ENCODE assay signal across 22 cellular contexts in the genomic region with DNA sequence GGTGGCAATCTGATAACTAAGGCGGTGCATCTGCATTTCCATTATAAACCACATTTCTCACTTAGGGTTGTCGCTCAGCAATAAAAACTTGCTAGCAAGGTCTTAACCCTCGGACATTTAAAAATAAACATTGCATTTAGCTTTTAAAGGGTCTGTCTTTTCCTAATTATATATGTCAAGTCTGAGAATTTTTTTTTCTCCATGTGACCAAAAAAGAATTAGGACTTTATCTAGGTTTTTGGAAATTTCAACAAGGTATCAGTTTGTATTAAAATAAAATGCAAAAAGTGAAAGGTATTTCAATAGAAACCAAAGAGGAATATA.
A peak's percentile ranks its signal among the peaks of the same experiment; 100 is the strongest.
DNase-seq lines count a peak whose midpoint lies in the region; ATAC-seq, FAIRE-seq and TF ChIP-seq lines count a peak whose summit lies in the region.
"Had no signal": no experiment of that assay in that cellular context is flagged by ENCODE, and none has a peak within 500 bp of the region (broad histone marks: within the 10 kb centered on the region; RNA-seq: fewer than 3 reads in every experiment).

No MANE protein-coding gene starts in this region.

- TF ChIP-seq EP300 in A549 (IDR thresholded peaks at IDR 0.05) = no peak

- H3K27me3 Mint-ChIP-seq in activated T-cell treated with anti-CD3 and anti-CD28 coated beads, Interleukin-2, amount 50 U/mL, for 72 hours (ENCODE audit: low read depth) = no peaks in the 10 kb centered on the region
- H3K27me3 Mint-ChIP-seq: CD4-positive, CD25-positive, alpha-beta regulatory T cell had no signal

- intact Hi-C loops in OCI-LY7 (cut with micrococcal nuclease; ENCODE audit: unreplicated experiment) = no loop called here

- H3K79me2 ChIP-seq in OCI-LY7 (ENCODE audit: insufficient read depth, low read depth, low read length) = no peaks in the 10 kb centered on the region

- no peak; the same call in 2 of the 3 replicates for TF ChIP-seq CTCF in A549 (IDR thresholded peaks at IDR 0.05)
- 0 out of 2 replicates have a peak, but pooled peaks have one; percentile 10 for TF ChIP-seq CTCF in OCI-LY7 (conservative IDR thresholded peaks at IDR 0.05; ENCODE audit: low read length)
- TF ChIP-seq CTCF in RWPE2 (IDR thresholded peaks at IDR 0.05; ENCODE audit: poor library complexity, severe bottlenecking) = peak; percentile 53

- no peaks in the 10 kb centered on the region for H3K4me1 Mint-ChIP-seq in activated T-cell treated with anti-CD3 and anti-CD28 coated beads, Interleukin-2, amount 50 U/mL, for 72 hours (ENCODE audit: low read depth)
- H3K4me1 Mint-ChIP-seq: CD4-positive, CD25-positive, alpha-beta regulatory T cell had no signal

- TF ChIP-seq RAD21 in A549 (conservative IDR thresholded peaks at IDR 0.05 in 1 of 2, IDR thresholded peaks at IDR 0.05 in 1 of 2) = peak in 1 of 2 experiments; percentile 6; a peak in 1 of 5 replicates

- TF ChIP-seq POLR2A in A549 (IDR thresholded peaks at IDR 0.05; ENCODE audit: low read length) = no peak

- CTCF ChIA-PET in A549 (lab: Yijun Ruan, JAX) (interaction anchor here (0.6 to 7.8 kb wide), 45 partner anchors 8 to 955 kb away, joined by 3 to 134 read pairs (median 4); partner anchors contain the start of gene FOXA2), OCI-LY7 (lab: Charles Lee; ENCODE audit: unreplicated experiment) (no interaction called here)

- no peaks in the 10 kb centered on the region for H3K36me3 ChIP-seq in OCI-LY7 (ENCODE audit: insufficient read depth, low read length)
- no peaks in the 10 kb centered on the region for H3K36me3 ChIP-seq in RWPE2 (ENCODE audit: low read depth)
- H3K36me3 ChIP-seq: HAP-1 had no signal

- BruUV-seq in OCI-LY7 (replicated peaks; lab: Mats Ljungman, UMichigan) = no TSS peak

- H3K27ac Mint-ChIP-seq in activated T-cell treated with anti-CD3 and anti-CD28 coated beads, Interleukin-2, amount 50 U/mL, for 72 hours = no peak overlapping the region
- H3K27ac Mint-ChIP-seq: CD4-positive, CD25-positive, alpha-beta regulatory T cell; CD8-positive, alpha-beta T cell; HFFc6 had no signal

- H3K36me3 Mint-ChIP-seq in activated T-cell treated with anti-CD3 and anti-CD28 coated beads, Interleukin-2, amount 50 U/mL, for 72 hours (ENCODE audit: insufficient read depth in 2 of 2) = no peaks in the 10 kb centered on the region
- H3K36me3 Mint-ChIP-seq: CD4-positive, CD25-positive, alpha-beta regulatory T cell; CD8-positive, alpha-beta T cell had no signal

- peak overlapping the region; percentile 67 to 83 for H3K27ac ChIP-seq in A549
- no peak overlapping the region for H3K27ac ChIP-seq in OCI-LY7 (ENCODE audit: low read depth, low read length, poor library complexity, severe bottlenecking)
- no peak overlapping the region for H3K27ac ChIP-seq in RWPE2 (ENCODE audit: poor library complexity, severe bottlenecking)

- DNase-seq in A549 (ENCODE audit: low read depth in 1 of 2, low spot score in 1 of 2) = no peak
- no peak for DNase-seq in OCI-LY7 (ENCODE audit: low spot score)
- no peak for DNase-seq in RWPE2 (ENCODE audit: low spot score)
- DNase-seq in frontal cortex (ENCODE audit: low spot score in 2 of 2) = no peak
- no peak for DNase-seq in activated T-cell treated with anti-CD3 and anti-CD28 coated beads, Interleukin-2, amount 50 U/mL, for 72 hours
- DNase-seq in EL = no peak
- DNase-seq: 8988T; C1 segment of cervical spinal cord; CD4-positive, CD25-positive, alpha-beta regulatory T cell; CD8-positive, alpha-beta T cell; DMS 273 treated with DMSO at 0.1 percent for 48 hours; DMS79; GF-D8; GOT3; HFFc6 had no signal

- H4K20me1 ChIP-seq in OCI-LY7 (ENCODE audit: insufficient read depth, low read length) = no peaks in the 10 kb centered on the region

- FAIRE-seq in A549 (lab: Jason Lieb, UNC) (peak; percentile 23), frontal cortex (lab: Jason Lieb, UNC) (peak; percentile 3)
- FAIRE-seq: D721Med, GM12891, GM18507, H54 had no signal

- no peaks in the 10 kb centered on the region for H3K27me3 ChIP-seq in RWPE2 (ENCODE audit: insufficient read depth, poor library complexity, severe bottlenecking)

- peaks cover 60% of the 10 kb centered on the region for H3K4me1 ChIP-seq in A549
- peaks cover 8% of the 10 kb centered on the region for H3K4me1 ChIP-seq in OCI-LY7 (ENCODE audit: insufficient read depth, low read length, poor library complexity, severe bottlenecking)
- H3K4me1 ChIP-seq in RWPE2 (ENCODE audit: insufficient read depth, poor library complexity, severe bottlenecking) = peaks cover 61% of the 10 kb centered on the region
- H3K4me1 ChIP-seq: Caco-2, HAP-1 had no signal

- H3K9me3 ChIP-seq in A549 (no peaks in the 10 kb centered on the region), OCI-LY7 (ENCODE audit: low read length) (no peaks in the 10 kb centered on the region), RWPE2 (ENCODE audit: severe bottlenecking) (peaks cover 2% of the 10 kb centered on the region)
- H3K9me3 ChIP-seq: Caco-2, HAP-1 had no signal

- H3K4me3 ChIP-seq in A549 (no peak overlapping the region), OCI-LY7 (ENCODE audit: low read depth, low read length, poor library complexity, severe bottlenecking) (no peak overlapping the region), RWPE2 (ENCODE audit: severe bottlenecking) (no peak overlapping the region)
- H3K4me3 ChIP-seq: HAP-1 had no signal

- peaks cover 0 to 2% of the 10 kb centered on the region in 2 donors for H3K9me3 Mint-ChIP-seq in activated T-cell treated with anti-CD3 and anti-CD28 coated beads, Interleukin-2, amount 50 U/mL, for 72 hours
- H3K9me3 Mint-ChIP-seq: CD8-positive, alpha-beta T cell had no signal

- H3K9me2 ChIP-seq in OCI-LY7 (ENCODE audit: insufficient read depth, low read length) = no peaks in the 10 kb centered on the region

- no peak overlapping the region for H2AFZ ChIP-seq in OCI-LY7 (ENCODE audit: low read length)

- WGBS in A549 (ENCODE audit: missing lambda C conversion rate) = 35% methylated on average over 3 of the region's 3 CpGs

- ATAC-seq in A549 = no peak
- ATAC-seq in RWPE2 (ENCODE audit: low read depth) = no peak
- no peak for ATAC-seq in activated T-cell treated with anti-CD3 and anti-CD28 coated beads, Interleukin-2, amount 50 U/mL, for 72 hours (replicated peaks in 1 of 2)
- ATAC-seq in GM21786 (IDR thresholded peaks at IDR 0.05; ENCODE audit: unreplicated experiment) = no peak
- ATAC-seq: CD8-positive, alpha-beta T cell had no signal

- H3K4me2 ChIP-seq in A549 (peak overlapping the region; percentile 23), OCI-LY7 (ENCODE audit: low read length) (no peak overlapping the region)

- H3K4me3 Mint-ChIP-seq in activated T-cell treated with anti-CD3 and anti-CD28 coated beads, Interleukin-2, amount 50 U/mL, for 72 hours = no peak overlapping the region
- H3K4me3 Mint-ChIP-seq: CD4-positive, CD25-positive, alpha-beta regulatory T cell; CD8-positive, alpha-beta T cell; HFFc6 had no signal

- POLR2A ChIA-PET in A549 (lab: Yijun Ruan, JAX) = no interaction called here
- POLR2A ChIA-PET in OCI-LY7 (lab: Charles Lee) = no interaction called here

TF ChIP-seq in A549, 52 proteins besides CTCF, POLR2A, EP300 and RAD21:
- TF ChIP-seq CEBPB (IDR thresholded peaks at IDR 0.05) (no peak), USF2 (IDR thresholded peaks at IDR 0.05) (no peak), TFCP2L1 (CRISPR knock-in tag; IDR thresholded peaks at IDR 0.05) (no peak)

Comparison
In these comparisons a context has a peak if more than half of its experiments do, and no peak if none do; other contexts are left out.
1. H3K27ac ChIP-seq: peak in A549 (2 of 2); none in OCI-LY7 (single experiment) and RWPE2 (single experiment).